In genomic region chr11:12242071-12242672, GRCh38 we compare ENCODE assay signal across 9 cellular contexts.
DNase-seq lines count a peak whose midpoint lies in the region; ATAC-seq and TF ChIP-seq lines count a peak whose summit lies in the region.
"Had no signal": no experiment of that assay in that cellular context is flagged by ENCODE, and none has a peak within 500 bp of the region (broad histone marks: within the 10 kb centered on the region; RNA-seq: fewer than 3 reads in every experiment).

No MANE protein-coding gene starts in this region.

- WGBS in sigmoid colon, 2 donors: 65 to 89% methylated on average over 14 of the region's 14 CpGs

- H3K9me3 Mint-ChIP-seq in CD8-positive, alpha-beta T cell: no peaks in the 10 kb centered on the region

- no peaks in the 10 kb centered on the region for H3K9me3 ChIP-seq in CD8-positive, alpha-beta T cell (ENCODE audit: low read length)
- no peaks in the 10 kb centered on the region for H3K9me3 ChIP-seq in sigmoid colon

- intact Hi-C loops in CD8-positive, alpha-beta T cell (cut with DNase I, micrococcal nuclease): no loop called here
- intact Hi-C loops in sigmoid colon (cut with DNase I): no loop called here

- H3K27me3 Mint-ChIP-seq in CD8-positive, alpha-beta T cell (ENCODE audit: low read depth): no peaks in the 10 kb centered on the region

- peak overlapping the region; percentile 34 for H3K27ac Mint-ChIP-seq in CD8-positive, alpha-beta T cell

- ATAC-seq in CD8-positive, alpha-beta T cell: peak; percentile 79
- no peak for ATAC-seq in GM21423 (IDR thresholded peaks at IDR 0.05; ENCODE audit: unreplicated experiment)
- ATAC-seq: foreskin keratinocyte had no signal

- TF ChIP-seq POLR2A in sigmoid colon (IDR thresholded peaks at IDR 0.05): no peak

- no peaks in the 10 kb centered on the region for H3K36me3 ChIP-seq in CD8-positive, alpha-beta T cell (ENCODE audit: insufficient read depth, low read length)
- H3K36me3 ChIP-seq in sigmoid colon: peaks cover 0 to 9% (median 6%) of the 10 kb centered on the region in 4 donors

- no peak overlapping the region for H3K27ac ChIP-seq in CD8-positive, alpha-beta T cell (ENCODE audit: low read depth, low read length)
- H3K27ac ChIP-seq in sigmoid colon: peak overlapping the region; percentile 15 to 89 (median 66)
- H3K27ac ChIP-seq: foreskin keratinocyte had no signal

- H3K4me3 Mint-ChIP-seq in CD8-positive, alpha-beta T cell: peak overlapping the region; percentile 62

- H3K4me1 Mint-ChIP-seq in CD8-positive, alpha-beta T cell (ENCODE audit: low read depth): peaks cover 21% of the 10 kb centered on the region

- TF ChIP-seq CTCF in CD8-positive, alpha-beta T cell (IDR thresholded peaks at IDR 0.05): no peak
- TF ChIP-seq CTCF in sigmoid colon (IDR thresholded peaks at IDR 0.05): no peak

- POLR2A ChIA-PET in CD8-positive, alpha-beta T cell (lab: Charles Lee): interaction anchor here (1.3 kb wide), 1 partner anchor 17 kb away, joined by 5 read pairs; no protein-coding TSS in a partner anchor

- H3K27me3 ChIP-seq in CD8-positive, alpha-beta T cell (ENCODE audit: insufficient read depth, low read length): no peaks in the 10 kb centered on the region
- H3K27me3 ChIP-seq in sigmoid colon: no peaks in the 10 kb centered on the region
- H3K27me3 ChIP-seq: foreskin keratinocyte had no signal

- no peak for TF ChIP-seq EP300 in sigmoid colon (IDR thresholded peaks at IDR 0.05)

- DNase-seq in CD8-positive, alpha-beta T cell: peak in 6 of 7 experiments; percentile 5 to 54 (median 27)
- DNase-seq in NCI-H146 treated with DMSO at 0.1 percent for 48 hours (lab: John Stamatoyannopoulos, UW; ENCODE audit: unreplicated experiment) (peak; percentile 97), sigmoid colon (no peak), kidney tubule cell (ENCODE audit: low spot score) (no peak), DMS153 (lab: John Stamatoyannopoulos, UW) (no peak), Kasumi-1 (lab: John Stamatoyannopoulos, UW) (no peak)
- DNase-seq in activated gamma-delta T cell treated with anti-CD3 and anti-CD28 coated beads, Interleukin-2, amount 50 U/mL, for 16 hours (ENCODE audit: low read depth): peak; percentile 14
- DNase-seq: foreskin keratinocyte had no signal

- peaks cover 5% of the 10 kb centered on the region for H3K36me3 Mint-ChIP-seq in CD8-positive, alpha-beta T cell

- CTCF ChIA-PET in CD8-positive, alpha-beta T cell (lab: Charles Lee): interaction anchor here (0.7 to 7.4 kb wide), 4 partner anchors 10 to 196 kb away, joined by 3 to 61 read pairs (median 4); no protein-coding TSS in a partner anchor

- no peak overlapping the region for H3K4me3 ChIP-seq in CD8-positive, alpha-beta T cell (ENCODE audit: low read depth, low read length)
- no peak overlapping the region for H3K4me3 ChIP-seq in sigmoid colon

- peaks cover 23% of the 10 kb centered on the region for H3K4me1 ChIP-seq in CD8-positive, alpha-beta T cell (ENCODE audit: insufficient read depth, low read length)
- peaks cover 0 to 100% (median 86%) of the 10 kb centered on the region in 4 donors for H3K4me1 ChIP-seq in sigmoid colon
- H3K4me1 ChIP-seq: foreskin keratinocyte had no signal

Comparison
In these comparisons a context has a peak if more than half of its experiments do, and no peak if none do; other contexts are left out.
1. DNase-seq: peak in CD8-positive, alpha-beta T cell (6 of 7), NCI-H146 treated with DMSO at 0.1 percent for 48 hours (single experiment) and activated gamma-delta T cell treated with anti-CD3 and anti-CD28 coated beads, Interleukin-2, amount 50 U/mL, for 16 hours (single experiment); none in sigmoid colon (single experiment), kidney tubule cell (single experiment), DMS153 (single experiment) and Kasumi-1 (0 of 2).